ENCODE assay signal across 11 cellular contexts in genomic region chr11:122137081-122137793, GRCh38. TPM values are rescaled to one million over a fixed set of nuclear protein-coding genes. Genes with fewer than 3 reads are reported as not detected.
A peak's percentile ranks its signal among the peaks of the same experiment; 100 is the strongest.
DNase-seq lines count a peak whose midpoint lies in the region; ATAC-seq and TF ChIP-seq lines count a peak whose summit lies in the region.
"Had no signal": no experiment of that assay in that cellular context is flagged by ENCODE, and none has a peak within 500 bp of the region (broad histone marks: within the 10 kb centered on the region; RNA-seq: fewer than 3 reads in every experiment).

No MANE protein-coding gene starts in this region.

- H3K4me3 Mint-ChIP-seq in Calu3 (ENCODE audit: low read depth, unreplicated experiment) = no peak overlapping the region
- H3K4me3 Mint-ChIP-seq: naive thymus-derived CD4-positive, alpha-beta T cell; T-cell had no signal

- no peaks in the 10 kb centered on the region for H3K9me3 Mint-ChIP-seq in Calu3 (ENCODE audit: low read depth, unreplicated experiment)

- H3K27me3 Mint-ChIP-seq in Calu3 (ENCODE audit: unreplicated experiment) = peaks cover 8% of the 10 kb centered on the region

- in situ Hi-C loops in brain microvascular endothelial cell (cut with HindIII; ENCODE audit: low pct_ligation_motif_present, low sequenced_read_pairs) = no loop called here

- H3K27ac ChIP-seq in brain microvascular endothelial cell = peak overlapping the region; percentile 79
- H3K27ac ChIP-seq in aorta (ENCODE audit: low read depth in 1 of 2, low read length in 2 of 2) = no peak overlapping the region
- H3K27ac ChIP-seq: 22Rv1 had no signal

- CTCF ChIA-PET in Calu3 (lab: Charles Lee) = no interaction called here

- DNase-seq in NCI-H82 (lab: John Stamatoyannopoulos, UW) = peak; percentile 23
- DNase-seq in NCI-H82 treated with DMSO at 0.1 percent for 48 hours (lab: John Stamatoyannopoulos, UW; ENCODE audit: unreplicated experiment) = no peak
- DNase-seq in brain microvascular endothelial cell = peak; percentile 67
- peak; percentile 96 for DNase-seq in iris pigment epithelial cell (ENCODE audit: low read depth)
- no peak for DNase-seq in aorta
- DNase-seq in Calu3 = no peak
- DNase-seq: naive thymus-derived CD4-positive, alpha-beta T cell; T-cell had no signal

- no peak for TF ChIP-seq CTCF in brain microvascular endothelial cell (IDR thresholded peaks at IDR 0.05; ENCODE audit: low read depth, low read length, missing control alignments)
- no peak for TF ChIP-seq CTCF in Calu3 (IDR thresholded peaks at IDR 0.05; ENCODE audit: unreplicated experiment)

- H3K36me3 Mint-ChIP-seq in Calu3 (ENCODE audit: insufficient read depth, unreplicated experiment) = no peaks in the 10 kb centered on the region
- H3K36me3 Mint-ChIP-seq: naive thymus-derived CD4-positive, alpha-beta T cell; T-cell had no signal

- H3K36me3 ChIP-seq in brain microvascular endothelial cell (replicated peaks) = peaks cover 45% of the 10 kb centered on the region
- H3K36me3 ChIP-seq in aorta (ENCODE audit: control insufficient read depth in 1 of 2, insufficient read depth in 2 of 2, low read length in 1 of 2) = no peaks in the 10 kb centered on the region

- BruUV-seq in Calu3 (replicated peaks; lab: Mats Ljungman, UMichigan) = no TSS peak

- no peak overlapping the region for H3K27ac Mint-ChIP-seq in Calu3 (ENCODE audit: unreplicated experiment)
- H3K27ac Mint-ChIP-seq: naive thymus-derived CD4-positive, alpha-beta T cell; T-cell had no signal

- whole genome bisulfite sequencing in aorta, 2 donors = 0 to 6% methylated on average over 2 of the region's 2 CpGs

- H3K9me3 ChIP-seq in aorta (ENCODE audit: control insufficient read depth, low read length) = no peaks in the 10 kb centered on the region

- peaks cover 10% of the 10 kb centered on the region for H3K4me1 Mint-ChIP-seq in Calu3 (ENCODE audit: low read depth, unreplicated experiment)
- H3K4me1 Mint-ChIP-seq: naive thymus-derived CD4-positive, alpha-beta T cell; T-cell had no signal

- ATAC-seq in aorta (ENCODE audit: low FRiP score) (peak; percentile 61), GM19463 (IDR thresholded peaks at IDR 0.05; ENCODE audit: unreplicated experiment) (no peak), HG03025 (IDR thresholded peaks at IDR 0.05; ENCODE audit: low FRiP score, unreplicated experiment) (no peak)
- ATAC-seq: naive thymus-derived CD4-positive, alpha-beta T cell; T-cell had no signal

- H3K4me3 ChIP-seq in brain microvascular endothelial cell (ENCODE audit: low read depth, low read length) (no peak overlapping the region), aorta (ENCODE audit: low read length in 2 of 2) (no peak overlapping the region)

- H3K27me3 ChIP-seq in brain microvascular endothelial cell (replicated peaks) (no peaks in the 10 kb centered on the region), aorta (ENCODE audit: control insufficient read depth in 1 of 2, insufficient read depth in 2 of 2, low read length in 1 of 2) (no peaks in the 10 kb centered on the region)

- peaks cover 3 to 5% of the 10 kb centered on the region in 2 donors for H3K4me1 ChIP-seq in aorta (ENCODE audit: control insufficient read depth in 1 of 2, insufficient read depth in 2 of 2, low read length in 2 of 2)

- intact Hi-C loops in aorta (cut with DNase I) = loop anchor here in 1 of 2 donors (5.0 kb wide), 1 partner anchor 50 kb away; no protein-coding TSS in a partner anchor
- intact Hi-C loops in Calu3 (cut with micrococcal nuclease; ENCODE audit: unreplicated experiment) = no loop called here

RNA-seq across cellular contexts. Expression of gene BLID, which starts 21.2 kb away (rescaled TPM):
- total RNA-seq in aorta (10 to 100 TPM in 1 of 2 donors, 1 to 10 TPM in 1; 9.7 to 19.0 TPM), Calu3 (2022) (not detected in 2 replicates)
- under 1 TPM in 1 of 2 donors, not detected in 1; 0.43 TPM for polyA plus RNA-seq in aorta
- total RNA-seq: naive thymus-derived CD4-positive, alpha-beta T cell; T-cell had no signal
- polyA plus RNA-seq: naive thymus-derived CD4-positive, alpha-beta T cell had no signal

Comparison
In these comparisons a context has a peak if more than half of its experiments do, and no peak if none do; other contexts are left out.
1. DNase-seq: peak in NCI-H82 (single experiment), brain microvascular endothelial cell (single experiment) and iris pigment epithelial cell (single experiment); none in NCI-H82 treated with DMSO at 0.1 percent for 48 hours (single experiment), aorta (0 of 2) and Calu3 (single experiment).
2. RNA of gene BLID, which starts 21.2 kb away (total RNA-seq): 9.7 to 19.0 TPM in aorta; not detected in Calu3; every median in the first group is over 10 times any median in the second.